1 cellular context compared by ENCODE assay signal in genomic region chr3:113019182-113020137, GRCh38.
TF ChIP-seq lines count a peak whose summit lies in the region.

No MANE protein-coding gene starts in this region.

TF ChIP-seq in IMR-90, 13 proteins besides CTCF, POLR2A, EP300 and RAD21 (continued from another document):
- no peak for TF ChIP-seq ELK1 (IDR thresholded peaks at IDR 0.05; ENCODE audit: borderline replicate concordance, low read depth, low read length)
- peak; percentile 60; the same call in 1 of the 2 replicates for TF ChIP-seq CEBPB (IDR thresholded peaks at IDR 0.05; ENCODE audit: low read depth, low read length)
- peak; percentile 93 for TF ChIP-seq MXI1 (IDR thresholded peaks at IDR 0.05; ENCODE audit: borderline replicate concordance, low read depth, low read length)
- TF ChIP-seq MAZ (IDR thresholded peaks at IDR 0.05; ENCODE audit: borderline replicate concordance, low read depth, low read length), result peak; percentile 87; the same call in 1 of the 2 replicates
TF ChIP-seq in IMR-90: peak in this region for 4.
